ENCODE assay signal across 8 cellular contexts in genomic region chr16:69131167-69131748, GRCh38. TPM values are rescaled to one million over a fixed set of nuclear protein-coding genes. Genes with fewer than 3 reads are reported as not detected.
DNase-seq lines count a peak whose midpoint lies in the region; ATAC-seq and TF ChIP-seq lines count a peak whose summit lies in the region.

No MANE protein-coding gene starts in this region.

- peak overlapping the region; percentile 97; the same call in 1 of the 2 replicates for H3K14ac ChIP-seq in H9 (ENCODE audit: insufficient read depth, low read length)

- peaks cover 24 to 33% of the 10 kb centered on the region in 2 experiments for H3K4me1 Mint-ChIP-seq in H9

- no peak overlapping the region for H3T11ph ChIP-seq in H9 (ENCODE audit: low read length)

- H3K79me2 ChIP-seq in H9 (ENCODE audit: insufficient read depth, low read length), result peaks cover 35% of the 10 kb centered on the region

- H3K9ac ChIP-seq in H9 (ENCODE audit: extremely low read depth, insufficient read length, low read length) (peak overlapping the region; percentile 96), mucosa of rectum (ENCODE audit: low read depth in 1 of 2, low read length in 2 of 2) (peak overlapping the region; percentile 91 to 95)

- no peak for TF ChIP-seq CTCF in H9 (conservative IDR thresholded peaks at IDR 0.05)

- H2BK120ac ChIP-seq in H9 (ENCODE audit: low read depth, low read length, poor library complexity, severe bottlenecking), result peak overlapping the region; percentile 99

- H3K4ac ChIP-seq in H9 (ENCODE audit: low read depth, low read length), result no peak overlapping the region

- H3K79me1 ChIP-seq in H9 (ENCODE audit: insufficient read depth, low read depth, low read length, poor library complexity, severe bottlenecking), result peaks cover 3% of the 10 kb centered on the region

- peak overlapping the region; percentile 98 for H3K18ac ChIP-seq in H9 (ENCODE audit: insufficient read length, low read depth, low read length)

- H2AK5ac ChIP-seq in H9 (ENCODE audit: insufficient read length, low read length), result no peak overlapping the region

- H3K23me2 ChIP-seq in H9 (ENCODE audit: insufficient read length, low read depth, low read length, poor library complexity, severe bottlenecking), result peaks cover 12% of the 10 kb centered on the region

- H4K91ac ChIP-seq in H9 (ENCODE audit: insufficient read length, low read depth, low read length), result no peak overlapping the region

- H3K36me3 Mint-ChIP-seq in H9 (ENCODE audit: insufficient read depth in 1 of 3, low read depth in 3 of 3), result peaks cover 8 to 54% (median 30%) of the 10 kb centered on the region in 3 experiments; a peak in 6 of 7 replicates

- peak overlapping the region; percentile 96 to 100 (median 98) for H3K27ac Mint-ChIP-seq in H9

- H2AFZ ChIP-seq in H9 (ENCODE audit: low read length), result no peak overlapping the region

- peak; percentile 31 for ATAC-seq in SK-N-SH treated with all-trans-retinoic acid at 6 μM for 48 hours
- no peak for ATAC-seq in HG03460 (IDR thresholded peaks at IDR 0.05; ENCODE audit: unreplicated experiment)

- H3K36me3 ChIP-seq in effector memory CD4-positive, alpha-beta T cell (ENCODE audit: control insufficient read depth, insufficient read depth, low read length), result no peaks in the 10 kb centered on the region
- H3K36me3 ChIP-seq in mucosa of rectum (ENCODE audit: control insufficient read depth in 2 of 2, insufficient read depth in 2 of 2, low read length in 2 of 2), result peaks cover 0 to 3% of the 10 kb centered on the region in 2 donors

- H3K4me1 ChIP-seq in H9 (ENCODE audit: insufficient read depth, low read length) (peaks cover 2% of the 10 kb centered on the region; the same call in 1 of the 2 replicates), mucosa of rectum (ENCODE audit: control insufficient read depth in 2 of 2, insufficient read depth in 2 of 2, low read length in 2 of 2) (peaks cover 9 to 11% of the 10 kb centered on the region in 2 donors)
- H3K4me1 ChIP-seq in effector memory CD4-positive, alpha-beta T cell (ENCODE audit: control insufficient read depth, insufficient read depth, low read length, poor library complexity, severe bottlenecking), result peaks cover 17% of the 10 kb centered on the region

- H2BK15ac ChIP-seq in H9 (ENCODE audit: low read depth, low read length), result no peak overlapping the region

- H4K8ac ChIP-seq in H9 (replicated peaks; ENCODE audit: insufficient read length, low read depth, low read length), result no peak overlapping the region

- H3K56ac ChIP-seq in H9 (ENCODE audit: insufficient read length, low read depth, low read length), result peak overlapping the region; percentile 89

- no CpG with 5 or more reads among the region's 11 CpGs for WGBS in H9 (ENCODE audit: extremely low coverage, insufficient read length, low lambda C conversion rate)

- H3K4me3 ChIP-seq in effector memory CD4-positive, alpha-beta T cell (ENCODE audit: insufficient read depth, low read depth, low read length, poor library complexity, severe bottlenecking), result peak overlapping the region; percentile 98
- peak overlapping the region; percentile 89 to 95 for H3K4me3 ChIP-seq in mucosa of rectum (ENCODE audit: low read length in 2 of 2)

- H3K27me3 ChIP-seq in H9 (ENCODE audit: insufficient read depth, low read length), result no peaks in the 10 kb centered on the region
- H3K27me3 ChIP-seq in effector memory CD4-positive, alpha-beta T cell (replicated peaks; ENCODE audit: control insufficient read depth, insufficient read depth, low read length, poor library complexity, severe bottlenecking), result no peaks in the 10 kb centered on the region
- no peaks in the 10 kb centered on the region for H3K27me3 ChIP-seq in mucosa of rectum (ENCODE audit: control insufficient read depth in 2 of 2, insufficient read depth in 2 of 2, low read length in 2 of 2)

- no peak overlapping the region for H3K23ac ChIP-seq in H9 (ENCODE audit: insufficient read length, low read depth, low read length)

- H3K4me3 Mint-ChIP-seq in H9, result peak overlapping the region; percentile 99

- no peaks in the 10 kb centered on the region for H3K9me3 ChIP-seq in H9 (ENCODE audit: control insufficient read depth, low read depth, low read length)
- no peaks in the 10 kb centered on the region for H3K9me3 ChIP-seq in effector memory CD4-positive, alpha-beta T cell (ENCODE audit: control insufficient read depth, low read length)
- H3K9me3 ChIP-seq in mucosa of rectum (ENCODE audit: control insufficient read depth in 2 of 2, low read length in 2 of 2), result no peaks in the 10 kb centered on the region

- peak overlapping the region; percentile 70 for H3K4me2 ChIP-seq in H9 (ENCODE audit: insufficient read depth, insufficient read length, low read length)

- H4K5ac ChIP-seq in H9 (ENCODE audit: insufficient read length, low read depth, low read length), result peak overlapping the region; percentile 96

- H3K27ac ChIP-seq in H9 (ENCODE audit: insufficient read length, low read depth, low read length), result peak overlapping the region; percentile 93
- peak overlapping the region; percentile 81 for H3K27ac ChIP-seq in effector memory CD4-positive, alpha-beta T cell (ENCODE audit: insufficient read depth, low read length, poor library complexity, severe bottlenecking)
- peak overlapping the region; percentile 79 to 86 for H3K27ac ChIP-seq in mucosa of rectum (ENCODE audit: low read depth in 2 of 2, low read length in 2 of 2)

- no peaks in the 10 kb centered on the region for H3K9me3 Mint-ChIP-seq in H9

- DNase-seq in AML-193 (lab: John Stamatoyannopoulos, UW) (peak; percentile 49 to 57), H9 (peak; percentile 46), inferior parietal cortex (ENCODE audit: extremely low spot score) (no peak)
- DNase-seq in effector memory CD4-positive, alpha-beta T cell, result no peak
- DNase-seq in stimulated activated CD4-positive, alpha-beta T cell treated with anti-CD3 and anti-CD28 coated beads, Interleukin-4, amount 100 ng/mL, for 24 hours, result no peak

- H2BK20ac ChIP-seq in H9 (ENCODE audit: low read depth, low read length, poor library complexity, severe bottlenecking), result no peak overlapping the region

- H4K20me1 ChIP-seq in H9 (ENCODE audit: control insufficient read depth, insufficient read depth, insufficient read length), result peaks cover under 1% of the 10 kb centered on the region

- H2BK12ac ChIP-seq in H9 (ENCODE audit: insufficient read length, low read depth, low read length), result no peak overlapping the region

- H2BK5ac ChIP-seq in H9 (ENCODE audit: insufficient read length, low read length), result peak overlapping the region; percentile 65

- no peaks in the 10 kb centered on the region for H3K27me3 Mint-ChIP-seq in H9 (ENCODE audit: low read depth)

TF ChIP-seq in SK-N-SH treated with all-trans-retinoic acid at 6 μM for 48 hours, 23 proteins besides CTCF, POLR2A, EP300 and RAD21:
- no peak for TF ChIP-seq CSDC2 (CRISPR knock-in tag; IDR thresholded peaks at IDR 0.05)
- no peak for TF ChIP-seq RARB (CRISPR knock-in tag; IDR thresholded peaks at IDR 0.05)
- no peak for TF ChIP-seq GLIS3 (CRISPR knock-in tag; IDR thresholded peaks at IDR 0.05)
- TF ChIP-seq ZNF8 (CRISPR knock-in tag; IDR thresholded peaks at IDR 0.05), result no peak
- TF ChIP-seq CREB5 (CRISPR knock-in tag; IDR thresholded peaks at IDR 0.05; ENCODE audit: low read depth), result no peak
- TF ChIP-seq ZC3H10 (CRISPR knock-in tag; IDR thresholded peaks at IDR 0.05), result no peak
- TF ChIP-seq ISL1 (CRISPR knock-in tag; IDR thresholded peaks at IDR 0.05), result no peak
- no peak for TF ChIP-seq PPARA (CRISPR knock-in tag; IDR thresholded peaks at IDR 0.05; ENCODE audit: borderline replicate concordance)
- no peak for TF ChIP-seq CSRNP3 (CRISPR knock-in tag; IDR thresholded peaks at IDR 0.05)
- no peak for TF ChIP-seq PATZ1 (CRISPR knock-in tag; IDR thresholded peaks at IDR 0.05; ENCODE audit: borderline replicate concordance)
- no peak for TF ChIP-seq ZFP30 (CRISPR knock-in tag; IDR thresholded peaks at IDR 0.05)

RNA-seq across cellular contexts. Expression of gene CHTF8, which starts 1.1 kb away (rescaled TPM):
- total RNA-seq in H9 (2021), result 168 and 181 TPM in 2 replicates

RNA-seq across cellular contexts. Expression of gene UTP4, which starts 1.2 kb away (rescaled TPM):
- total RNA-seq in H9 (2021), result 94.0 and 96.3 TPM in 2 replicates

RNA-seq across cellular contexts. Expression of gene HAS3, which starts 25.8 kb away (rescaled TPM):
- total RNA-seq in H9 (2021), result 98.4 and 100 TPM in 2 replicates

RNA-seq across cellular contexts. Expression of gene SNTB2, which starts 55.7 kb away (rescaled TPM):
- total RNA-seq in H9 (2021), result 16.8 and 20.2 TPM in 2 replicates

Comparison
In these comparisons a context has a peak if more than half of its experiments do, and no peak if none do; other contexts are left out.
1. DNase-seq: peak in AML-193 (2 of 2) and H9 (single experiment); none in effector memory CD4-positive, alpha-beta T cell (0 of 3), inferior parietal cortex (single experiment) and stimulated activated CD4-positive, alpha-beta T cell treated with anti-CD3 and anti-CD28 coated beads, Interleukin-4, amount 100 ng/mL, for 24 hours (single experiment).
2. Peak in every context shown above with its lines, with median percentiles within 50 percentile points of each other: H3K27ac ChIP-seq.